ENCODE assay signal across 1 cellular context in genomic region chr19:4115818-4116385, GRCh38.
TF ChIP-seq lines count a peak whose summit lies in the region.

No MANE protein-coding gene starts in this region.

TF ChIP-seq in GM12878, 131 proteins besides CTCF, POLR2A, EP300 and RAD21:
- no peak for TF ChIP-seq KLF5 (IDR thresholded peaks at IDR 0.05; ENCODE audit: partially characterized antibody)
- TF ChIP-seq SMARCA5 (IDR thresholded peaks at IDR 0.05), result 0 out of 2 replicates have a peak, but pooled peaks have one; percentile 1
TF ChIP-seq in GM12878: peak in this region for 1.
